10 cellular contexts compared by ENCODE assay signal in the genomic region with DNA sequence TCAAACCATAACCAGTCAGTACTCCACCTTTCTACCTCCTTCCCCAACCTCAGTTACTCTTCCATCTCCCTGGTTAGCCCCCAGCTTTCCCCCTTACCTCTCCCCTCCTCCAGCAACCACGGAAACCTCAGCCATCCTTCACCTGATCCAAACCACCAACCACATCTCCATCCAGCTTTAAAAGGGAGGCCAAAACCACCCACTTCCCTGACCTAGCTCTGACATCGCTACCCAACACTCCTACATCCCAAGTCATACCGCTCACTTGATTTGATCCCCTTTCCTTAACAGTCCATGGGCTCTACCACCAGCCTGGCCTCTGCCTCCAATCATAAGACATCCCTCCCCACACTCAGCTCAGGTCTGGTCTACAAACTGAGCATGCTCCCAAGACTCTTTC. TPM values are rescaled to one million over a fixed set of nuclear protein-coding genes. Genes with fewer than 3 reads are reported as not detected.
DNase-seq lines count a peak whose midpoint lies in the region; ATAC-seq, FAIRE-seq and TF ChIP-seq lines count a peak whose summit lies in the region.
"Had no signal": no experiment of that assay in that cellular context is flagged by ENCODE, and none has a peak within 500 bp of the region (broad histone marks: within the 10 kb centered on the region; RNA-seq: fewer than 3 reads in every experiment).

No MANE protein-coding gene starts in this region.

- no peak for FAIRE-seq in GM12878 (lab: Jason Lieb, UNC)

- H3K27ac ChIP-seq in ACC112 (ENCODE audit: low read depth, low read length), result no peak overlapping the region
- peak overlapping the region; percentile 44; the same call in 1 of the 2 replicates for H3K27ac ChIP-seq in GM12878 (ENCODE audit: control insufficient read depth, insufficient read depth)
- peak overlapping the region in 2 of 4 donors; percentile 92 for H3K27ac ChIP-seq in upper lobe of left lung

- H3K9me3 Mint-ChIP-seq in HFFc6, result no peaks in the 10 kb centered on the region

- POLR2A ChIA-PET in GM12878 (lab: Charles Lee), result interaction anchor here (1.0 to 10.4 kb wide), 5 partner anchors 8 to 86 kb away, joined by 3 to 141 read pairs (median 5); partner anchors contain the start of gene RPLP0

- RAD21 ChIA-PET in GM12878 (lab: Charles Lee; ENCODE audit: unreplicated experiment), result interaction anchor here (0.7 to 9.6 kb wide), 7 partner anchors 17 to 150 kb away, joined by 3 to 118 read pairs (median 5); partner anchors contain the start of genes PXN and RPLP0

- peaks cover 25% of the 10 kb centered on the region for H3K36me3 Mint-ChIP-seq in HFFc6 (ENCODE audit: low read depth)

- H3K4me3 Mint-ChIP-seq in HFFc6, result peak overlapping the region; percentile 100

- in situ Hi-C loops in GM12878 (cut with MboI), result no loop called here

- H3K9ac ChIP-seq in GM12878 (ENCODE audit: control insufficient read depth, insufficient read depth, low read length) (peak overlapping the region; percentile 95), mucosa of stomach (ENCODE audit: low read length) (peak overlapping the region; percentile 66)

- H3K4me1 ChIP-seq in ACC112 (ENCODE audit: control insufficient read depth, insufficient read depth, low read length, unreplicated experiment) (peaks cover 32% of the 10 kb centered on the region), GM12878 (ENCODE audit: control insufficient read depth, insufficient read depth, low read length) (peaks cover 56% of the 10 kb centered on the region), mucosa of stomach (ENCODE audit: control insufficient read depth, insufficient read depth, low read length) (peaks cover 27% of the 10 kb centered on the region), upper lobe of left lung (peaks cover 45 to 69% (median 56%) of the 10 kb centered on the region in 4 donors)

- H3K4me3 ChIP-seq in ACC112 (ENCODE audit: low read depth, low read length) (peak overlapping the region; percentile 97), GM12878 (peak overlapping the region; percentile 98), mucosa of stomach (ENCODE audit: low read length) (no peak overlapping the region), upper lobe of left lung (peak overlapping the region in 2 of 4 donors; percentile 73 to 98)

- H2AFZ ChIP-seq in ACC112 (ENCODE audit: low read length, unreplicated experiment) (no peak overlapping the region), GM12878 (ENCODE audit: control insufficient read depth, low read depth, low read length) (no peak overlapping the region)

- H3K9me3 ChIP-seq in GM12878 (replicated peaks; ENCODE audit: control insufficient read depth, insufficient read depth, low read length), result no peaks in the 10 kb centered on the region
- no peaks in the 10 kb centered on the region for H3K9me3 ChIP-seq in mucosa of stomach (ENCODE audit: control insufficient read depth, low read length)
- no peaks in the 10 kb centered on the region for H3K9me3 ChIP-seq in upper lobe of left lung

- no peak for TF ChIP-seq RAD21 in GM12878 (IDR thresholded peaks at IDR 0.05; ENCODE audit: insufficient read depth, low read depth, low read length)

- peak overlapping the region; percentile 97 for H3K27ac Mint-ChIP-seq in HFFc6

- peaks cover 12% of the 10 kb centered on the region for H4K20me1 ChIP-seq in GM12878 (ENCODE audit: control insufficient read depth, insufficient read depth)

- 66% methylated on average over 3 of the region's 3 CpGs for WGBS in GM12878 (ENCODE audit: insufficient coverage, insufficient replicate concordance, low lambda C conversion rate, missing lambda C conversion rate)
- 69 to 75% methylated on average over 3 of the region's 3 CpGs for WGBS in upper lobe of left lung, 2 donors

- ATAC-seq in GM12878 (no peak), upper lobe of left lung (ENCODE audit: low FRiP score in 2 of 2) (no peak), GM18868 (IDR thresholded peaks at IDR 0.05; ENCODE audit: unreplicated experiment) (no peak), GM21360 (IDR thresholded peaks at IDR 0.05; ENCODE audit: unreplicated experiment) (no peak)

- CTCF ChIA-PET in GM12878 (lab: Yijun Ruan, JAX), result interaction anchor here (1.0 to 1.4 kb wide), 4 partner anchors 11 to 125 kb away, joined by 3 to 5 read pairs (median 3); partner anchors contain the start of gene RPLP0

- SMC1A ChIA-PET in GM12878 (lab: Charles Lee; ENCODE audit: uncharacterized antibody, unreplicated experiment), result interaction anchor here (0.6 to 9.8 kb wide), 6 partner anchors 8 to 86 kb away, joined by 3 to 142 read pairs (median 4); partner anchors contain the start of gene RPLP0

- H3K4me2 ChIP-seq in GM12878 (ENCODE audit: control insufficient read depth, insufficient read depth), result peak overlapping the region; percentile 99

- TF ChIP-seq EP300 in GM12878 (IDR thresholded peaks at IDR 0.05; ENCODE audit: borderline replicate concordance in 1 of 2, control insufficient read depth in 1 of 2, low read depth in 2 of 2, low read length in 2 of 2), result no peak
- TF ChIP-seq EP300 in upper lobe of left lung (IDR thresholded peaks at IDR 0.05), result no peak

- TF ChIP-seq POLR2A in GM12878 (IDR thresholded peaks at IDR 0.05; ENCODE audit: low read depth, low read length) (peak; percentile 41; the same call in 1 of the 2 replicates), upper lobe of left lung (IDR thresholded peaks at IDR 0.05) (no peak)

- H3K79me2 ChIP-seq in ACC112 (ENCODE audit: control insufficient read depth, insufficient read depth, low read length, unreplicated experiment), result peaks cover 78% of the 10 kb centered on the region
- H3K79me2 ChIP-seq in GM12878 (ENCODE audit: control insufficient read depth, insufficient read depth, low read length), result peaks cover 83% of the 10 kb centered on the region

- intact Hi-C loops in GM12878 (cut with micrococcal nuclease; ENCODE audit: unreplicated experiment), result loop anchor here (10.0 kb wide), 1 partner anchor 150 kb away; the partner anchor contains the start of gene PXN

- no peaks in the 10 kb centered on the region for H3K27me3 ChIP-seq in ACC112 (ENCODE audit: insufficient read depth, low read length)
- H3K27me3 ChIP-seq in GM12878 (replicated peaks in 1 of 2; ENCODE audit: control insufficient read depth in 2 of 2, insufficient read depth in 2 of 2, low read length in 1 of 2), result no peaks in the 10 kb centered on the region
- H3K27me3 ChIP-seq in mucosa of stomach (ENCODE audit: control insufficient read depth, insufficient read depth, low read length), result no peaks in the 10 kb centered on the region
- H3K27me3 ChIP-seq in upper lobe of left lung, result no peaks in the 10 kb centered on the region

- TF ChIP-seq CTCF in HFFc6 (IDR thresholded peaks at IDR 0.05) (no peak), GM12878 (IDR thresholded peaks at IDR 0.05 in 2 of 3, conservative IDR thresholded peaks at IDR 0.05 in 1 of 3; ENCODE audit: control insufficient read depth in 2 of 3, extremely low read depth in 1 of 3, insufficient read depth in 1 of 3, low read depth in 3 of 3, low read length in 3 of 3) (no peak), upper lobe of left lung (IDR thresholded peaks at IDR 0.05) (no peak)

- H3K4me1 Mint-ChIP-seq in HFFc6 (ENCODE audit: low read depth), result peaks cover 55% of the 10 kb centered on the region

- no peaks in the 10 kb centered on the region; the same call in 1 of the 2 replicates for H3K27me3 Mint-ChIP-seq in HFFc6 (ENCODE audit: insufficient read depth)

- H3K36me3 ChIP-seq in ACC112 (ENCODE audit: insufficient read depth, low read length) (peaks cover 7% of the 10 kb centered on the region; the same call in 1 of the 2 replicates), GM12878 (ENCODE audit: control insufficient read depth in 2 of 2, insufficient read depth in 2 of 2, low read length in 1 of 2) (peaks cover 0 to 16% of the 10 kb centered on the region in 2 experiments; a peak in 2 of 4 replicates), mucosa of stomach (ENCODE audit: control insufficient read depth, insufficient read depth, low read length) (no peaks in the 10 kb centered on the region), upper lobe of left lung (peaks cover 0 to 12% (median 2%) of the 10 kb centered on the region in 4 donors)

- DNase-seq in HFFc6 (no peak), GM12878 (ENCODE audit: low read depth, low spot score) (no peak), upper lobe of left lung (no peak), NCI-H128 (lab: John Stamatoyannopoulos, UW; ENCODE audit: unreplicated experiment) (no peak)
- DNase-seq: GF-D8, NCI-H748 treated with DMSO at 0.1 percent for 48 hours had no signal

- BruUV-seq in GM12878 (replicated peaks; lab: Mats Ljungman, UMichigan), result no TSS peak

TF ChIP-seq in GM12878, 131 proteins besides CTCF, POLR2A, EP300 and RAD21 (continues in another document):
- TF ChIP-seq NBN (IDR thresholded peaks at IDR 0.05) (0 out of 2 replicates have a peak, but pooled peaks have one; percentile 20), IKZF1 (conservative IDR thresholded peaks at IDR 0.05) (0 out of 2 replicates have a peak, but pooled peaks have one; percentile 13)

RNA-seq across cellular contexts. Expression of gene RAB35, which starts 1.5 kb away (rescaled TPM):
- 10 to 100 TPM; 50.5 to 62.0 (median 55.3) TPM for total RNA-seq in HFFc6 (2021; fragmentation: NEBNext Ultra II Directional; extraction: Animal tissue kit (Norgen Biotek cat#: 25700))
- total RNA-seq in GM12878 (2013; cell fraction: nucleolus; rRNA removed), result 17.3 and 17.4 TPM in 2 replicates
- total RNA-seq in GM12878 (2014; rRNA removed) (50.6 and 57.2 TPM in 2 replicates), GM12878 (2014; rRNA removed; fragmentation: Illumina TruSeq; extraction: Trizol) (33.1 and 37.3 TPM in 2 replicates), GM12878 (2021) (89.4 and 99.2 TPM in 2 replicates), upper lobe of left lung (10 to 100 TPM; 14.2 to 63.1 (median 23.2) TPM)
- polyA plus RNA-seq in GM12878 (2011; ENCODE audit: low read depth), result 30.2 TPM
- polyA plus RNA-seq in GM12878 (2011; rRNA removed) (68.7 and 87.1 TPM in 2 replicates), GM12878 (2014; fragmentation: Illumina TruSeq; extraction: Trizol) (28.9 and 44.7 TPM in 2 replicates), GM12878 (2014; fragmentation: Nextera tagmentation; extraction: Ambion mirVana) (1 to 10 TPM in 1 of 2 experiments, under 1 TPM in 1; 0.76 to 2.0 TPM), GM12878 (2014; rRNA removed) (73.0 and 78.9 TPM in 2 replicates), GM12878 (2016; fragmentation: Nextera tagmentation; extraction: Ambion mirVana) (10 to 100 TPM; 42.4 to 42.9 TPM)
- 67.3 and 76.1 TPM in 2 replicates for polyA plus RNA-seq in GM12878 (2011; cell fraction: cytosol; rRNA removed)
- polyA plus RNA-seq in GM12878 (2011; cell fraction: nucleus; rRNA removed), result 75.4 and 101 TPM in 2 replicates
- 56.3 and 69.3 TPM in 2 replicates for polyA plus RNA-seq in GM12878 (2012)
- 59.2 and 76.6 TPM in 2 replicates for polyA minus RNA-seq in GM12878 (2011; rRNA and poly(A)+ RNA removed)
- 26.9 and 27.4 TPM in 2 replicates for polyA minus RNA-seq in GM12878 (2011; cell fraction: cytosol; rRNA and poly(A)+ RNA removed)
- polyA minus RNA-seq in GM12878 (2011; cell fraction: nucleus; rRNA and poly(A)+ RNA removed), result 8.9 and 19.6 TPM in 2 replicates
